Comparison of ENCODE assay signal across 32 cellular contexts in genomic region chr3:89584398-89584797, GRCh38.
"Had no signal": no experiment of that assay in that cellular context is flagged by ENCODE, and none has a peak within 500 bp of the region (broad histone marks: within the 10 kb centered on the region; RNA-seq: fewer than 3 reads in every experiment).

No MANE protein-coding gene starts in this region.

- H3K4me1 ChIP-seq: ascending aorta had no signal

- H3K4me3 Mint-ChIP-seq: activated B cell treated with CpG ODN at 0.5 μM for 24 hours; activated CD4-positive, alpha-beta memory T cell treated with anti-CD3 and anti-CD28 coated beads for 36 hours; activated CD4-positive, alpha-beta T cell treated with anti-CD3 and anti-CD28 coated beads, Interleukin-2, amount 10 ng/mL, durations not matched to agents 24 days and 14 days; activated CD8-positive, alpha-beta T cell treated with anti-CD3 and anti-CD28 coated beads for 36 hours; activated naive CD4-positive, alpha-beta T cell treated with anti-CD3 and anti-CD28 coated beads, Interleukin-2, amount 10 ng/mL, durations not matched to agents 7 days and 5 days; activated naive CD4-positive, alpha-beta T cell treated with anti-CD3 and anti-CD28 coated beads, Interleukin-2, amount 50 U/mL, for 24 hours; activated naive CD8-positive, alpha-beta T cell; activated naive CD8-positive, alpha-beta T cell treated with anti-CD3 and anti-CD28 coated beads, Interleukin-2, amount 10 ng/mL, durations not matched to agents 7 days and 5 days; activated naive CD8-positive, alpha-beta T cell treated with anti-CD3 and anti-CD28 coated beads, Interleukin-2, amount 50 U/mL, for 24 hours; activated T-cell treated with anti-CD3 and anti-CD28 coated beads, Interleukin-2, amount 50 U/mL, for 24 hours; brain; T-helper 1 cell treated with Interleukin-12 subunit alpha and Interleukin-12 subunit beta and Interleukin-4 antibody, amounts not matched to agents 30 μg/mL and 1 μg/mL, for 36 hours; T-helper 2 cell treated with Interferon-gamma antibody and Interleukin-4, amounts not matched to agents 5 μg/mL and 100 μg/mL, for 36 hours had no signal

- H3K4me1 Mint-ChIP-seq: activated B cell treated with CpG ODN at 0.5 μM for 24 hours; activated CD4-positive, alpha-beta T cell treated with anti-CD3 and anti-CD28 coated beads, Interleukin-2, amount 10 ng/mL, durations not matched to agents 24 days and 14 days; activated naive CD4-positive, alpha-beta T cell treated with anti-CD3 and anti-CD28 coated beads, Interleukin-2, amount 10 ng/mL, durations not matched to agents 7 days and 5 days; activated naive CD4-positive, alpha-beta T cell treated with anti-CD3 and anti-CD28 coated beads, Interleukin-2, amount 50 U/mL, for 24 hours; activated naive CD8-positive, alpha-beta T cell treated with anti-CD3 and anti-CD28 coated beads, Interleukin-2, amount 10 ng/mL, durations not matched to agents 7 days and 5 days; activated naive CD8-positive, alpha-beta T cell treated with anti-CD3 and anti-CD28 coated beads, Interleukin-2, amount 50 U/mL, for 24 hours; brain had no signal

- H3K36me3 Mint-ChIP-seq: activated CD4-positive, alpha-beta memory T cell treated with anti-CD3 and anti-CD28 coated beads for 36 hours; activated naive CD4-positive, alpha-beta T cell treated with anti-CD3 and anti-CD28 coated beads, Interleukin-2, amount 10 ng/mL, durations not matched to agents 7 days and 5 days; activated naive CD4-positive, alpha-beta T cell treated with anti-CD3 and anti-CD28 coated beads, Interleukin-2, amount 50 U/mL, for 24 hours; activated naive CD8-positive, alpha-beta T cell; activated naive CD8-positive, alpha-beta T cell treated with anti-CD3 and anti-CD28 coated beads, Interleukin-2, amount 10 ng/mL, durations not matched to agents 7 days and 5 days; brain had no signal

- DNase-seq: activated B cell treated with CpG ODN at 0.5 μM for 24 hours; activated CD4-positive, alpha-beta memory T cell treated with anti-CD3 and anti-CD28 coated beads for 36 hours; activated CD4-positive, alpha-beta T cell treated with anti-CD3 and anti-CD28 coated beads for 4 hours; activated CD4-positive, alpha-beta T cell treated with anti-CD3 and anti-CD28 coated beads, Interleukin-2, amount 10 ng/mL, durations not matched to agents 24 days and 14 days; activated CD4-positive, alpha-beta T cell treated with anti-CD3 and anti-CD28 coated beads, Interleukin-2, amount 50 U/mL, for 1 hour; activated CD4-positive, alpha-beta T cell treated with anti-CD3 and anti-CD28 coated beads, Interleukin-2, amount 50 U/mL, for 4 hours; activated CD4-positive, CD25-positive, alpha-beta regulatory T cell treated with anti-CD3 and anti-CD28 coated beads, Interleukin-2, amount 50 U/mL, for 72 hours; activated CD8-positive, alpha-beta memory T cell treated with anti-CD3 and anti-CD28 coated beads, Interleukin-2, amount 50 U/mL, for 48 hours; activated CD8-positive, alpha-beta T cell treated with anti-CD3 and anti-CD28 coated beads for 36 hours; activated effector memory CD4-positive, alpha-beta T cell treated with Interleukin-2 at 50 U/mL for 16 hours; activated gamma-delta T cell; activated naive CD4-positive, alpha-beta T cell treated with anti-CD3 and anti-CD28 coated beads, Interleukin-2, amount 10 ng/mL, durations not matched to agents 7 days and 5 days; activated naive CD4-positive, alpha-beta T cell treated with Interleukin-2 at 50 U/mL for 16 hours; activated naive CD8-positive, alpha-beta T cell treated with anti-CD3 and anti-CD28 coated beads, Interleukin-2, amount 10 ng/mL, durations not matched to agents 7 days and 5 days; activated naive CD8-positive, alpha-beta T cell treated with anti-CD3 and anti-CD28 coated beads, Interleukin-2, amount 50 U/mL, for 24 hours; activated T-cell treated with anti-CD3 and anti-CD28 coated beads, Interleukin-2, amount 50 U/mL, for 24 hours; activated T-cell treated with anti-CD3 and anti-CD28 coated beads, Interleukin-2, amount 50 U/mL, for 48 hours; amygdala; anterior cingulate cortex; central memory CD4-positive, alpha-beta T cell; T-helper 1 cell; T-helper 2 cell; T-helper 9 cell had no signal

- H3K27ac Mint-ChIP-seq: activated B cell treated with CpG ODN at 0.5 μM for 24 hours; activated CD4-positive, alpha-beta memory T cell treated with anti-CD3 and anti-CD28 coated beads for 36 hours; activated CD4-positive, alpha-beta T cell treated with anti-CD3 and anti-CD28 coated beads, Interleukin-2, amount 10 ng/mL, durations not matched to agents 24 days and 14 days; activated CD8-positive, alpha-beta T cell treated with anti-CD3 and anti-CD28 coated beads for 36 hours; activated naive CD4-positive, alpha-beta T cell treated with anti-CD3 and anti-CD28 coated beads, Interleukin-2, amount 10 ng/mL, durations not matched to agents 7 days and 5 days; activated naive CD4-positive, alpha-beta T cell treated with anti-CD3 and anti-CD28 coated beads, Interleukin-2, amount 50 U/mL, for 24 hours; activated naive CD8-positive, alpha-beta T cell; activated naive CD8-positive, alpha-beta T cell treated with anti-CD3 and anti-CD28 coated beads, Interleukin-2, amount 10 ng/mL, durations not matched to agents 7 days and 5 days; activated naive CD8-positive, alpha-beta T cell treated with anti-CD3 and anti-CD28 coated beads, Interleukin-2, amount 50 U/mL, for 24 hours; activated T-cell treated with anti-CD3 and anti-CD28 coated beads, Interleukin-2, amount 50 U/mL, for 24 hours; activated T-helper 2 cell treated with anti-CD3 and anti-CD28 coated beads, Interferon-gamma antibody, Interleukin-2, Interleukin-4, amounts not matched to agents 10 μg/mL and 5 μg/mL and 100 μg/mL, durations not matched to agents 14 hours and 24 hours and 36 hours; brain; T-helper 1 cell treated with Interleukin-12 subunit alpha and Interleukin-12 subunit beta and Interleukin-4 antibody, amounts not matched to agents 30 μg/mL and 1 μg/mL, for 36 hours; T-helper 2 cell treated with Interferon-gamma antibody and Interleukin-4, amounts not matched to agents 5 μg/mL and 100 μg/mL, for 36 hours had no signal

- H3K27me3 ChIP-seq: ascending aorta had no signal

- H3K4me3 ChIP-seq: ascending aorta had no signal

- H3K36me3 ChIP-seq: ascending aorta had no signal

- ATAC-seq: activated CD8-positive, alpha-beta T cell treated with anti-CD3 and anti-CD28 coated beads for 36 hours; activated naive CD8-positive, alpha-beta T cell treated with anti-CD3 and anti-CD28 coated beads, Interleukin-2, amount 50 U/mL, for 24 hours had no signal

- H3K9me3 Mint-ChIP-seq: activated CD4-positive, alpha-beta T cell treated with anti-CD3 and anti-CD28 coated beads, Interleukin-2, amount 10 ng/mL, durations not matched to agents 24 days and 14 days; brain; T-helper 1 cell treated with Interleukin-12 subunit alpha and Interleukin-12 subunit beta and Interleukin-4 antibody, amounts not matched to agents 30 μg/mL and 1 μg/mL, for 36 hours had no signal

- FAIRE-seq: TTC549 had no signal

- H3K9me3 ChIP-seq: ascending aorta had no signal

- H3K27me3 Mint-ChIP-seq: activated B cell treated with CpG ODN at 0.5 μM for 24 hours; activated CD4-positive, alpha-beta memory T cell treated with anti-CD3 and anti-CD28 coated beads for 36 hours; activated CD4-positive, alpha-beta T cell treated with anti-CD3 and anti-CD28 coated beads, Interleukin-2, amount 10 ng/mL, durations not matched to agents 24 days and 14 days; activated CD8-positive, alpha-beta T cell treated with anti-CD3 and anti-CD28 coated beads for 36 hours; activated naive CD4-positive, alpha-beta T cell treated with anti-CD3 and anti-CD28 coated beads, Interleukin-2, amount 10 ng/mL, durations not matched to agents 7 days and 5 days; activated naive CD4-positive, alpha-beta T cell treated with anti-CD3 and anti-CD28 coated beads, Interleukin-2, amount 50 U/mL, for 24 hours; activated naive CD8-positive, alpha-beta T cell; activated naive CD8-positive, alpha-beta T cell treated with anti-CD3 and anti-CD28 coated beads, Interleukin-2, amount 10 ng/mL, durations not matched to agents 7 days and 5 days; activated naive CD8-positive, alpha-beta T cell treated with anti-CD3 and anti-CD28 coated beads, Interleukin-2, amount 50 U/mL, for 24 hours; activated T-cell treated with anti-CD3 and anti-CD28 coated beads, Interleukin-2, amount 50 U/mL, for 24 hours; brain had no signal

- H3K27ac ChIP-seq: ascending aorta, VCaP had no signal
